ENCODE assay signal across 8 cellular contexts in the genomic region with DNA sequence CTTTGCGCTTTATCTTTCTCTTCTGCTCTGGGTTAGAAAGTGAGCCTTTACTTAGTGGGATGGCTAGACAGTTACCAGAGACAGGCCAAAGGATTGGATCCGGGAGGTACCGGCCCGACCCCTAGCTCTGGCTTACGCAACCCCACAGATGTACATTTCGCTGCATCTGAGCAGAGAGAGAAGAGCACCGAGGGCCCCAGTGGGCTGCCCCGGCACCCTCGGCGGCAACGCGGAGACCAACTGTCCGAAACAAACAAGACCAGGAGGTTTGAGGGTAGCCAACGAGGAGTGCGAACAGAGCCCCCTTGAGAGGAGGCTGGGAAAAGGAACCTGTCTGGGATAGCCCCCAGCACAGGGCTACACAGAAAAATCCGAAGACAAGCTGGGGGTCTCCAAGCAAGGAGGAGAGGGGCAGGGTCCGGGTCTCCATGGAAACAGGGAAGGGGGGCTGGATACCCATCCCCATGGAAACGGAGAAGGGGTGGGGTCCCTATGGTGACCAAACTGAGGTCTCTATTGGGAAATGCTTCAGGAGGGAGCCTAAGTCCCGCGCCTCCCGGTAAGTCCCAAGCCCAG. TPM values are rescaled to one million over a fixed set of nuclear protein-coding genes. Genes with fewer than 3 reads are reported as not detected.
DNase-seq lines count a peak whose midpoint lies in the region; ATAC-seq lines count a peak whose summit lies in the region.

No MANE protein-coding gene starts in this region.

- peak; percentile 4 for ATAC-seq in HG03039 (IDR thresholded peaks at IDR 0.05; ENCODE audit: unreplicated experiment)
- no peak for ATAC-seq in T-helper 17 cell
- no peak for ATAC-seq in GM19463 (IDR thresholded peaks at IDR 0.05; ENCODE audit: unreplicated experiment)

- peak overlapping the region; percentile 83 for H3K4me2 ChIP-seq in neuronal stem cell (ENCODE audit: insufficient read depth, low read length, poor library complexity, severe bottlenecking)

- H3K27me3 Mint-ChIP-seq in activated CD4-positive, alpha-beta T cell treated with anti-CD3 and anti-CD28 coated beads, Interleukin-2, amount 10 ng/mL, durations not matched to agents 24 days and 14 days = no peaks in the 10 kb centered on the region
- H3K27me3 Mint-ChIP-seq in T-helper 17 cell = no peaks in the 10 kb centered on the region

- H3K4me1 Mint-ChIP-seq in activated CD4-positive, alpha-beta T cell treated with anti-CD3 and anti-CD28 coated beads, Interleukin-2, amount 10 ng/mL, durations not matched to agents 24 days and 14 days = peaks cover 31% of the 10 kb centered on the region
- peaks cover 24% of the 10 kb centered on the region for H3K4me1 Mint-ChIP-seq in T-helper 17 cell

- peak overlapping the region; percentile 97 for H4K8ac ChIP-seq in neuronal stem cell (ENCODE audit: low read depth, low read length)

- H2BK12ac ChIP-seq in neuronal stem cell (ENCODE audit: low read length) = no peak overlapping the region

- no peaks in the 10 kb centered on the region for H3K9me3 Mint-ChIP-seq in activated CD4-positive, alpha-beta T cell treated with anti-CD3 and anti-CD28 coated beads, Interleukin-2, amount 10 ng/mL, durations not matched to agents 24 days and 14 days

- peak overlapping the region; percentile 72 for H3K27ac ChIP-seq in neuronal stem cell (replicated peaks; ENCODE audit: low read length)

- peak overlapping the region; percentile 16 for H2BK15ac ChIP-seq in neuronal stem cell (ENCODE audit: low read length)

- peak overlapping the region; percentile 96 for H2AFZ ChIP-seq in neuronal stem cell (ENCODE audit: low read length)

- peak overlapping the region; percentile 94 for H3K18ac ChIP-seq in neuronal stem cell (ENCODE audit: low read length)

- no peaks in the 10 kb centered on the region for H3K9me3 ChIP-seq in T-helper 17 cell (ENCODE audit: control insufficient read depth, low read length, poor library complexity, severe bottlenecking)
- no peaks in the 10 kb centered on the region for H3K9me3 ChIP-seq in neuronal stem cell (replicated peaks in 1 of 2; ENCODE audit: control insufficient read depth in 2 of 2, insufficient read depth in 1 of 2, low read depth in 1 of 2, low read length in 2 of 2)

- no peaks in the 10 kb centered on the region for H3K79me1 ChIP-seq in neuronal stem cell (ENCODE audit: low read depth, low read length)

- peak overlapping the region; percentile 91 to 96 for H3K4me3 ChIP-seq in neuronal stem cell (ENCODE audit: low read length in 2 of 2)

- H3K9ac ChIP-seq in neuronal stem cell (ENCODE audit: low read depth, low read length, poor library complexity) = peak overlapping the region; percentile 70

- H3K27me3 ChIP-seq in neuronal stem cell (ENCODE audit: control insufficient read depth in 3 of 3, insufficient read depth in 3 of 3, low read depth in 1 of 3, low read length in 3 of 3) = no peaks in the 10 kb centered on the region

- peaks cover 15 to 44% of the 10 kb centered on the region in 2 donors for H3K36me3 ChIP-seq in neuronal stem cell (replicated peaks in 1 of 2; ENCODE audit: control insufficient read depth in 2 of 2, insufficient read depth in 2 of 2, low read length in 2 of 2)

- no peak for DNase-seq in activated CD4-positive, alpha-beta T cell treated with anti-CD3 and anti-CD28 coated beads, Interleukin-2, amount 10 ng/mL, durations not matched to agents 24 days and 14 days
- DNase-seq in activated CD4-positive, alpha-beta T cell treated with anti-CD3 and anti-CD28 coated beads for 1 hour = no peak
- no peak for DNase-seq in T-helper 17 cell
- peak; percentile 36 for DNase-seq in fibroblast of gingiva (ENCODE audit: low read depth)
- DNase-seq in neuronal stem cell (ENCODE audit: low spot score) = no peak
- no peak for DNase-seq in medulla oblongata (ENCODE audit: extremely low spot score)

- peak overlapping the region; percentile 89 for H3K4me3 Mint-ChIP-seq in activated CD4-positive, alpha-beta T cell treated with anti-CD3 and anti-CD28 coated beads, Interleukin-2, amount 10 ng/mL, durations not matched to agents 24 days and 14 days
- peak overlapping the region; percentile 99 for H3K4me3 Mint-ChIP-seq in T-helper 17 cell

- peak overlapping the region; percentile 98 for H3K23ac ChIP-seq in neuronal stem cell (ENCODE audit: low read depth, low read length, poor library complexity)

- no CpG with 5 or more reads among the region's 21 CpGs for WGBS in neuronal stem cell (ENCODE audit: extremely low coverage in 2 of 2, insufficient read length in 2 of 2, insufficient replicate concordance in 1 of 2), 2 donors

- no peak overlapping the region for H4K91ac ChIP-seq in neuronal stem cell (ENCODE audit: low read depth, low read length, poor library complexity)

- peaks cover 3 to 9% of the 10 kb centered on the region in 2 donors for H3K4me1 ChIP-seq in neuronal stem cell (ENCODE audit: control insufficient read depth in 2 of 2, insufficient read depth in 1 of 2, low read depth in 1 of 2, low read length in 2 of 2)

- H3K27ac Mint-ChIP-seq in activated CD4-positive, alpha-beta T cell treated with anti-CD3 and anti-CD28 coated beads, Interleukin-2, amount 10 ng/mL, durations not matched to agents 24 days and 14 days = peak overlapping the region; percentile 96
- peak overlapping the region; percentile 94 for H3K27ac Mint-ChIP-seq in T-helper 17 cell

- peak overlapping the region; percentile 31 for H3K14ac ChIP-seq in neuronal stem cell (ENCODE audit: low read length)

- no peak overlapping the region for H2AK5ac ChIP-seq in neuronal stem cell (ENCODE audit: low read depth, low read length)

- H3K36me3 Mint-ChIP-seq in activated CD4-positive, alpha-beta T cell treated with anti-CD3 and anti-CD28 coated beads, Interleukin-2, amount 10 ng/mL, durations not matched to agents 24 days and 14 days (ENCODE audit: low read depth) = peaks cover 26% of the 10 kb centered on the region
- H3K36me3 Mint-ChIP-seq in T-helper 17 cell (ENCODE audit: low read depth) = peaks cover 2% of the 10 kb centered on the region

- H3K4ac ChIP-seq in neuronal stem cell (ENCODE audit: low read length) = no peak overlapping the region

- no peak overlapping the region for H2BK120ac ChIP-seq in neuronal stem cell (ENCODE audit: low read depth, low read length)

- peak overlapping the region; percentile 82 for H2BK5ac ChIP-seq in neuronal stem cell (ENCODE audit: low read length)

- intact Hi-C loops in activated CD4-positive, alpha-beta T cell treated with anti-CD3 and anti-CD28 coated beads, Interleukin-2, amount 10 ng/mL, durations not matched to agents 24 days and 14 days (cut with micrococcal nuclease) = loop anchor here (1.0 to 5.0 kb wide), 3 partner anchors 167 to 382 kb away; a partner anchor contains a TSS

RNA-seq across cellular contexts. Expression of a gene that starts 0.4 kb away (rescaled TPM):
- total RNA-seq in activated CD4-positive, alpha-beta T cell treated with anti-CD3 and anti-CD28 coated beads, Interleukin-2, amount 10 ng/mL, durations not matched to agents 24 days and 14 days = 31.2 and 31.6 TPM in 2 replicates
- total RNA-seq in T-helper 17 cell = 10 to 100 TPM; 25.5 to 26.6 TPM
- polyA plus RNA-seq in neuronal stem cell (2013, experiment 1 of 2) = 4.5 TPM
- 4.8 TPM for polyA plus RNA-seq in neuronal stem cell (2013, experiment 2 of 2)

RNA-seq across cellular contexts. Expression of a gene that starts 51.0 kb away (rescaled TPM):
- total RNA-seq in activated CD4-positive, alpha-beta T cell treated with anti-CD3 and anti-CD28 coated beads, Interleukin-2, amount 10 ng/mL, durations not matched to agents 24 days and 14 days = 69.9 and 76.1 TPM in 2 replicates
- total RNA-seq in T-helper 17 cell = 10 to 100 TPM; 26.7 to 31.9 TPM
- polyA plus RNA-seq in neuronal stem cell (2013, experiment 1 of 2) = 12.0 TPM
- polyA plus RNA-seq in neuronal stem cell (2013, experiment 2 of 2) = 11.6 TPM

RNA-seq across cellular contexts. Expression of a gene that starts 51.4 kb away (rescaled TPM):
- total RNA-seq in activated CD4-positive, alpha-beta T cell treated with anti-CD3 and anti-CD28 coated beads, Interleukin-2, amount 10 ng/mL, durations not matched to agents 24 days and 14 days = 26.4 and 26.7 TPM in 2 replicates
- total RNA-seq in T-helper 17 cell = 10 to 100 TPM; 13.0 to 13.2 TPM
- 49.0 TPM for polyA plus RNA-seq in neuronal stem cell (2013, experiment 1 of 2)
- polyA plus RNA-seq in neuronal stem cell (2013, experiment 2 of 2) = 46.6 TPM
